In genomic region chr9:35814106-35814840, GRCh38 we compare ENCODE assay signal across 1 cellular context.
TF ChIP-seq lines count a peak whose summit lies in the region.

No MANE protein-coding gene starts in this region.

TF ChIP-seq in K562, 482 proteins besides CTCF, POLR2A, EP300 and RAD21 (continued from another document):
- TF ChIP-seq ZNF655 (CRISPR knock-in tag; IDR thresholded peaks at IDR 0.05) (no peak), NFRKB (IDR thresholded peaks at IDR 0.05; ENCODE audit: low read depth) (0 out of 2 replicates have a peak, but pooled peaks have one; percentile 73), CBX5 (IDR thresholded peaks at IDR 0.05; ENCODE audit: borderline replicate concordance, low read depth) (no peak), PTTG1 (tag; IDR thresholded peaks at IDR 0.05; ENCODE audit: low read depth) (no peak), HDAC1 (IDR thresholded peaks at IDR 0.05) (no peak), CCNT2 (IDR thresholded peaks at IDR 0.05; ENCODE audit: borderline replicate concordance, extremely low read depth, insufficient read length, low read depth, low read length) (no peak), ARID4B (CRISPR knock-in tag; IDR thresholded peaks at IDR 0.05) (no peak), ZBTB7A (IDR thresholded peaks at IDR 0.05; ENCODE audit: borderline replicate concordance, control insufficient read depth, low read depth, low read length) (no peak), IFI16 (CRISPR knock-in tag; IDR thresholded peaks at IDR 0.05) (no peak), ZNF592 (IDR thresholded peaks at IDR 0.05) (peak; percentile 75), ZKSCAN8 (CRISPR knock-in tag; IDR thresholded peaks at IDR 0.05) (no peak), NFE2L1 (tag; IDR thresholded peaks at IDR 0.05; ENCODE audit: borderline replicate concordance, low read depth) (no peak), HNRNPH1 (optimal IDR thresholded peaks at IDR 0.05; ENCODE audit: low read depth, low read length) (no peak), SLC30A9 (CRISPR knock-in tag; IDR thresholded peaks at IDR 0.05) (no peak), ZEB2 (IDR thresholded peaks at IDR 0.05) (no peak), PATZ1 (CRISPR knock-in tag; IDR thresholded peaks at IDR 0.05; ENCODE audit: borderline replicate concordance) (no peak), ZNF75A (CRISPR knock-in tag; IDR thresholded peaks at IDR 0.05) (no peak), HINFP (tag; conservative IDR thresholded peaks at IDR 0.05; ENCODE audit: low read depth) (no peak), TEAD2 (tag; IDR thresholded peaks at IDR 0.05) (no peak), XRCC3 (IDR thresholded peaks at IDR 0.05) (no peak), REST (CRISPR knock-in tag; IDR thresholded peaks at IDR 0.05; ENCODE audit: low read depth) (no peak), HDAC3 (IDR thresholded peaks at IDR 0.05; ENCODE audit: borderline replicate concordance, partially characterized antibody) (no peak), YBX1 (IDR thresholded peaks at IDR 0.05) (no peak), MLX (CRISPR knock-in tag; conservative IDR thresholded peaks at IDR 0.05) (no peak), STAT5A (IDR thresholded peaks at IDR 0.05; ENCODE audit: borderline replicate concordance, low read length) (no peak), FOXM1 (IDR thresholded peaks at IDR 0.05; ENCODE audit: low read depth) (peak; percentile 6; the same call in 1 of the 2 replicates), FOXM1 (CRISPR knock-in tag; IDR thresholded peaks at IDR 0.05; ENCODE audit: low read depth) (0 out of 2 replicates have a peak, but pooled peaks have one; percentile 8), KDM4B (IDR thresholded peaks at IDR 0.05; ENCODE audit: borderline replicate concordance in 2 of 2, low read depth in 1 of 2) (no peak), RBFOX2 (IDR thresholded peaks at IDR 0.05; ENCODE audit: low read depth, low read length) (no peak), ZNF23 (CRISPR knock-in tag; IDR thresholded peaks at IDR 0.05) (no peak), JUNB (CRISPR knock-in tag; conservative IDR thresholded peaks at IDR 0.05) (no peak), KDM5B (IDR thresholded peaks at IDR 0.05; ENCODE audit: insufficient replicate concordance, low read depth, low read length) (no peak), POLR2AphosphoS5 (IDR thresholded peaks at IDR 0.05; ENCODE audit: control insufficient read depth, insufficient read depth, low read depth, low read length) (peak; percentile 49; the same call in 1 of the 2 replicates), HDAC8 (tag; IDR thresholded peaks at IDR 0.05) (no peak), SNIP1 (IDR thresholded peaks at IDR 0.05; ENCODE audit: low read depth) (no peak), THRA (IDR thresholded peaks at IDR 0.05) (no peak), NRF1 (conservative IDR thresholded peaks at IDR 0.05 in 1 of 2, IDR thresholded peaks at IDR 0.05 in 1 of 2) (peak; percentile 78 to 82)
